1 cellular context compared by ENCODE assay signal in genomic region chr1:244840219-244840794, GRCh38.
A peak's percentile ranks its signal among the peaks of the same experiment; 100 is the strongest.
TF ChIP-seq lines count a peak whose summit lies in the region.

No MANE protein-coding gene starts in this region.

TF ChIP-seq in HepG2, 621 proteins besides CTCF, POLR2A, EP300 and RAD21 (continues in another document):
- no peak for TF ChIP-seq BORCS8-MEF2B (CRISPR knock-in tag; IDR thresholded peaks at IDR 0.05)
- TF ChIP-seq HNRNPK (IDR thresholded peaks at IDR 0.05; ENCODE audit: low read depth, low read length, poor library complexity, severe bottlenecking) = no peak
- no peak for TF ChIP-seq NPAS2 (CRISPR knock-in tag; IDR thresholded peaks at IDR 0.05; ENCODE audit: borderline replicate concordance)
- TF ChIP-seq MAFK (conservative IDR thresholded peaks at IDR 0.05 in 1 of 2, IDR thresholded peaks at IDR 0.05 in 1 of 2; ENCODE audit: low read length in 2 of 2) = peak in 1 of 2 experiments; percentile 22; a peak in 2 of 4 replicates
- no peak for TF ChIP-seq PBX2 (CRISPR knock-in tag; IDR thresholded peaks at IDR 0.05)
- no peak for TF ChIP-seq ZNF619 (CRISPR knock-in tag; IDR thresholded peaks at IDR 0.05)
- TF ChIP-seq ZNF256 (CRISPR knock-in tag; conservative IDR thresholded peaks at IDR 0.05) = no peak
- TF ChIP-seq HNRNPL (IDR thresholded peaks at IDR 0.05; ENCODE audit: low read depth, low read length) = 0 out of 2 replicates have a peak, but pooled peaks have one; percentile 25
- no peak for TF ChIP-seq STAT6 (CRISPR knock-in tag; IDR thresholded peaks at IDR 0.05; ENCODE audit: borderline replicate concordance)
- TF ChIP-seq ZMYM4 (CRISPR knock-in tag; IDR thresholded peaks at IDR 0.05) = no peak
- no peak for TF ChIP-seq CREB1 (IDR thresholded peaks at IDR 0.05)
- no peak for TF ChIP-seq CREB1 (CRISPR knock-in tag; IDR thresholded peaks at IDR 0.05)
- TF ChIP-seq ZNF605 (CRISPR knock-in tag; IDR thresholded peaks at IDR 0.05) = no peak
- TF ChIP-seq ZNF235 (CRISPR knock-in tag; IDR thresholded peaks at IDR 0.05; ENCODE audit: borderline replicate concordance) = no peak
- 0 out of 2 replicates have a peak, but pooled peaks have one; percentile 16 for TF ChIP-seq ARID4A (CRISPR knock-in tag; IDR thresholded peaks at IDR 0.05; ENCODE audit: borderline replicate concordance)
- 0 out of 2 replicates have a peak, but pooled peaks have one; percentile 13 for TF ChIP-seq HNF4A (CRISPR knock-in tag; IDR thresholded peaks at IDR 0.05)
- TF ChIP-seq ZMYM3 (CRISPR knock-in tag; IDR thresholded peaks at IDR 0.05) = no peak
- TF ChIP-seq ZNF878 (CRISPR knock-in tag; IDR thresholded peaks at IDR 0.05) = no peak
- no peak for TF ChIP-seq LCORL (IDR thresholded peaks at IDR 0.05)
- no peak for TF ChIP-seq LCORL (CRISPR knock-in tag; IDR thresholded peaks at IDR 0.05)
- TF ChIP-seq ZC3H13 (CRISPR knock-in tag; IDR thresholded peaks at IDR 0.05) = no peak
- TF ChIP-seq ARHGAP35 (CRISPR knock-in tag; IDR thresholded peaks at IDR 0.05; ENCODE audit: borderline replicate concordance) = no peak
- TF ChIP-seq ZBTB33 (CRISPR knock-in tag; IDR thresholded peaks at IDR 0.05) = peak; percentile 53; the same call in 1 of the 2 replicates
- no peak for TF ChIP-seq FOXO4 (CRISPR knock-in tag; conservative IDR thresholded peaks at IDR 0.05)
- no peak for TF ChIP-seq HOXA7 (CRISPR knock-in tag; IDR thresholded peaks at IDR 0.05)
- TF ChIP-seq RBFOX2 (IDR thresholded peaks at IDR 0.05; ENCODE audit: low read depth, low read length) = peak; percentile 55; the same call in 1 of the 2 replicates
- no peak for TF ChIP-seq KAT8 (CRISPR knock-in tag; IDR thresholded peaks at IDR 0.05)
- TF ChIP-seq ZNF414 (CRISPR knock-in tag; IDR thresholded peaks at IDR 0.05) = no peak
- TF ChIP-seq ZNF598 (CRISPR knock-in tag; IDR thresholded peaks at IDR 0.05; ENCODE audit: borderline replicate concordance) = no peak
- no peak for TF ChIP-seq FLYWCH1 (CRISPR knock-in tag; IDR thresholded peaks at IDR 0.05)
- TF ChIP-seq TEF (CRISPR knock-in tag; IDR thresholded peaks at IDR 0.05) = no peak
- no peak for TF ChIP-seq NCOA1 (CRISPR knock-in tag; IDR thresholded peaks at IDR 0.05)
- TF ChIP-seq ZNF513 (CRISPR knock-in tag; conservative IDR thresholded peaks at IDR 0.05) = no peak
- TF ChIP-seq HMGXB4 (CRISPR knock-in tag; IDR thresholded peaks at IDR 0.05; ENCODE audit: borderline replicate concordance in 1 of 2, low read depth in 1 of 2) = no peak
- TF ChIP-seq ZNF317 (CRISPR knock-in tag; IDR thresholded peaks at IDR 0.05) = peak; percentile 95
- TF ChIP-seq ELF3 (CRISPR knock-in tag; IDR thresholded peaks at IDR 0.05) = no peak
- TF ChIP-seq TBP (CRISPR knock-in tag; IDR thresholded peaks at IDR 0.05) = no peak
- no peak for TF ChIP-seq NFRKB (IDR thresholded peaks at IDR 0.05)
- no peak for TF ChIP-seq PPARG (CRISPR knock-in tag; conservative IDR thresholded peaks at IDR 0.05)
- TF ChIP-seq RBM22 (optimal IDR thresholded peaks at IDR 0.05; ENCODE audit: low read length) = peak; percentile 91
- no peak for TF ChIP-seq SALL1 (CRISPR knock-in tag; IDR thresholded peaks at IDR 0.05)
- no peak for TF ChIP-seq NFYB (CRISPR knock-in tag; IDR thresholded peaks at IDR 0.05)
- TF ChIP-seq ZFY (CRISPR knock-in tag; IDR thresholded peaks at IDR 0.05) = no peak
- no peak for TF ChIP-seq SYNCRIP (IDR thresholded peaks at IDR 0.05; ENCODE audit: insufficient read depth, low read depth, low read length)
- TF ChIP-seq ZNF496 (CRISPR knock-in tag; IDR thresholded peaks at IDR 0.05; ENCODE audit: insufficient replicate concordance) = no peak
- TF ChIP-seq ZNF180 (CRISPR knock-in tag; IDR thresholded peaks at IDR 0.05; ENCODE audit: borderline replicate concordance, low read depth) = no peak
- TF ChIP-seq NR2F2 (IDR thresholded peaks at IDR 0.05; ENCODE audit: borderline replicate concordance, low read depth) = no peak
- no peak for TF ChIP-seq ZKSCAN5 (CRISPR knock-in tag; IDR thresholded peaks at IDR 0.05)
